ENCODE assay signal across 22 cellular contexts in genomic region chr1:164141717-164142268, GRCh38.
"Had no signal": no experiment of that assay in that cellular context is flagged by ENCODE, and none has a peak within 500 bp of the region (broad histone marks: within the 10 kb centered on the region; RNA-seq: fewer than 3 reads in every experiment).

No MANE protein-coding gene starts in this region.

- ATAC-seq: left colon; left ventricle myocardium superior; natural killer cell treated with Interleukin-12 subunit alpha and Interleukin-12 subunit beta and Interleukin-15 and Interleukin-18, amount 100 ng/mL, for 72 hours; pancreas; sciatic nerve; stimulated activated memory B cell treated with anti-CD40 and anti-IgM and Interleukin-4, amounts not matched to agents 10 μg/mL and 1 μg/mL and 100 μg/mL, for 72 hours; stimulated activated naive CD8-positive, alpha-beta T cell treated with anti-CD3 and anti-CD28 coated beads, Interleukin-15, amount 100 ng/mL, for 72 hours had no signal

- H3K4me1 ChIP-seq: colonic mucosa, esophagus squamous epithelium, pancreas, spleen, testis, tibial nerve had no signal

- H3K27ac ChIP-seq: colonic mucosa, esophagus squamous epithelium, pancreas, spleen, testis, tibial nerve had no signal

- H3K36me3 ChIP-seq: colonic mucosa, esophagus squamous epithelium, pancreas, spleen, tibial nerve had no signal

- H3K9me3 ChIP-seq: colonic mucosa, esophagus squamous epithelium, pancreas, spleen, testis, tibial nerve had no signal

- DNase-seq: colonic mucosa; dermis blood vessel endothelial cell; esophagus squamous epithelium; foreskin fibroblast; kidney; left colon; left ventricle myocardium superior; mesenchymal stem cell; midbrain; occipital lobe; pancreas; spleen; stimulated activated CD4-positive, alpha-beta T cell treated with anti-CD3 and anti-CD28 coated beads, Interleukin-15, amount 100 ng/mL, for 24 hours; stimulated activated CD4-positive, alpha-beta T cell treated with anti-CD3 and anti-CD28 coated beads, Interleukin-1b, Interleukin-23, amount 100 ng/mL, for 48 hours; stimulated activated CD4-positive, alpha-beta T cell treated with anti-CD3 and anti-CD28 coated beads, Interleukin-4, amount 100 ng/mL, for 24 hours; stimulated activated naive CD8-positive, alpha-beta T cell treated with anti-CD3 and anti-CD28 coated beads, Interleukin-15, amount 100 ng/mL, for 72 hours; testis had no signal

- H3K27me3 ChIP-seq: colonic mucosa, esophagus squamous epithelium, pancreas, spleen, testis, tibial nerve had no signal

- H3K4me3 ChIP-seq: colonic mucosa, esophagus squamous epithelium, lung, pancreas, spleen, testis, tibial nerve had no signal
